In genomic region chr18:48090021-48090420, GRCh38 we compare ENCODE assay signal across 36 cellular contexts.
"Had no signal": no experiment of that assay in that cellular context is flagged by ENCODE, and none has a peak within 500 bp of the region (broad histone marks: within the 10 kb centered on the region; RNA-seq: fewer than 3 reads in every experiment).

No MANE protein-coding gene starts in this region.

- H3K27ac Mint-ChIP-seq: activated B cell treated with CpG ODN at 0.5 μM for 24 hours; activated CD4-positive, alpha-beta memory T cell treated with anti-CD3 and anti-CD28 coated beads for 36 hours; activated CD8-positive, alpha-beta memory T cell treated with anti-CD3 and anti-CD28 coated beads, Interleukin-2, amount 10 ng/mL, durations not matched to agents 7 days and 5 days; activated CD8-positive, alpha-beta T cell treated with anti-CD3 and anti-CD28 coated beads, Interleukin-2, amount 10 ng/mL, durations not matched to agents 7 days and 5 days; activated naive CD4-positive, alpha-beta T cell treated with anti-CD3 and anti-CD28 coated beads for 36 hours; activated naive CD4-positive, alpha-beta T cell treated with anti-CD3 and anti-CD28 coated beads, Interleukin-2, amount 50 U/mL, for 24 hours; activated naive CD8-positive, alpha-beta T cell treated with anti-CD3 and anti-CD28 coated beads for 36 hours; activated naive CD8-positive, alpha-beta T cell treated with anti-CD3 and anti-CD28 coated beads, Interleukin-2, amount 50 U/mL, for 24 hours; activated T-helper 1 cell treated with anti-CD3 and anti-CD28 coated beads, Interleukin-12 subunit alpha, Interleukin-12 subunit beta, Interleukin-2, Interleukin-4 antibody, amounts not matched to agents 30 ng/mL and 10 ng/mL and 1 ng/mL, durations not matched to agents 14 hours and 24 hours and 36 hours; activated T-helper 2 cell treated with anti-CD3 and anti-CD28 coated beads, Interferon-gamma antibody, Interleukin-2, Interleukin-4, amounts not matched to agents 10 μg/mL and 5 μg/mL and 100 μg/mL, durations not matched to agents 14 hours and 24 hours and 36 hours; brain; dendritic cell treated with granulocyte-macrophage colony-stimulating factor and Interleukin-4, amounts not matched to agents 40 ng/mL and 50 ng/mL, for 4 days; endodermal cell; T-helper 17 cell; T-helper 2 cell treated with Interferon-gamma antibody and Interleukin-4, amounts not matched to agents 5 μg/mL and 100 μg/mL, for 36 hours had no signal

- ATAC-seq: activated CD4-positive, CD25-positive, alpha-beta regulatory T cell treated with anti-CD3 and anti-CD28 coated beads, Interleukin-2, amount 50 U/mL, for 24 hours; activated CD8-positive, alpha-beta memory T cell treated with anti-CD3 and anti-CD28 coated beads, Interleukin-2, amount 10 ng/mL, durations not matched to agents 7 days and 5 days; activated CD8-positive, alpha-beta T cell treated with anti-CD3 and anti-CD28 coated beads, Interleukin-2, amount 10 ng/mL, durations not matched to agents 7 days and 5 days; activated naive CD8-positive, alpha-beta T cell treated with anti-CD3 and anti-CD28 coated beads, Interleukin-2, amount 50 U/mL, for 24 hours; esophagus mucosa; T-helper 17 cell had no signal

- H3K4me1 Mint-ChIP-seq: activated B cell treated with CpG ODN at 0.5 μM for 24 hours; activated CD8-positive, alpha-beta memory T cell treated with anti-CD3 and anti-CD28 coated beads, Interleukin-2, amount 10 ng/mL, durations not matched to agents 7 days and 5 days; activated naive CD4-positive, alpha-beta T cell treated with anti-CD3 and anti-CD28 coated beads, Interleukin-2, amount 50 U/mL, for 24 hours; activated naive CD8-positive, alpha-beta T cell treated with anti-CD3 and anti-CD28 coated beads for 36 hours; activated naive CD8-positive, alpha-beta T cell treated with anti-CD3 and anti-CD28 coated beads, Interleukin-2, amount 50 U/mL, for 24 hours; brain; central memory CD8-positive, alpha-beta T cell had no signal

- DNase-seq: activated B cell treated with CpG ODN at 0.5 μM for 24 hours; activated CD4-positive, alpha-beta memory T cell treated with anti-CD3 and anti-CD28 coated beads for 36 hours; activated CD4-positive, alpha-beta T cell treated with anti-CD3 and anti-CD28 coated beads for 48 hours; activated CD8-positive, alpha-beta memory T cell treated with anti-CD3 and anti-CD28 coated beads, Interleukin-2, amount 10 ng/mL, durations not matched to agents 7 days and 5 days; activated CD8-positive, alpha-beta memory T cell treated with anti-CD3 and anti-CD28 coated beads, Interleukin-2, amount 50 U/mL, for 4 hours; activated CD8-positive, alpha-beta T cell treated with anti-CD3 and anti-CD28 coated beads, Interleukin-2, amount 10 ng/mL, durations not matched to agents 7 days and 5 days; activated effector memory CD4-positive, alpha-beta T cell treated with anti-CD3 and anti-CD28 coated beads, Interleukin-2, amount 50 U/mL, for 16 hours; activated naive CD4-positive, alpha-beta T cell treated with anti-CD3 and anti-CD28 coated beads for 36 hours; activated naive CD8-positive, alpha-beta T cell treated with anti-CD3 and anti-CD28 coated beads for 36 hours; activated naive CD8-positive, alpha-beta T cell treated with anti-CD3 and anti-CD28 coated beads, Interleukin-2, amount 50 U/mL, for 24 hours; activated T-cell treated with anti-CD3 and anti-CD28 coated beads, Interleukin-2, amount 50 U/mL, for 1 hour; activated T-cell treated with anti-CD3 and anti-CD28 coated beads, Interleukin-2, amount 50 U/mL, for 48 hours; adrenal gland; amygdala; aorta; dorsolateral prefrontal cortex; effector memory CD4-positive, alpha-beta T cell; endodermal cell; foreskin fibroblast; head of caudate nucleus; T-helper 1 cell; T-helper 17 cell; T1000; WERI-Rb-1 had no signal

- H3K4me3 ChIP-seq: adrenal gland, breast epithelium, coronary artery, dorsolateral prefrontal cortex had no signal

- H3K36me3 ChIP-seq: adrenal gland, breast epithelium, WERI-Rb-1 had no signal

- H3K27me3 ChIP-seq: adrenal gland, breast epithelium, dorsolateral prefrontal cortex had no signal

- FAIRE-seq: frontal cortex had no signal

- H3K36me3 Mint-ChIP-seq: activated CD4-positive, alpha-beta memory T cell treated with anti-CD3 and anti-CD28 coated beads for 36 hours; activated CD8-positive, alpha-beta memory T cell treated with anti-CD3 and anti-CD28 coated beads, Interleukin-2, amount 10 ng/mL, durations not matched to agents 7 days and 5 days; activated naive CD4-positive, alpha-beta T cell treated with anti-CD3 and anti-CD28 coated beads, Interleukin-2, amount 50 U/mL, for 24 hours; activated naive CD8-positive, alpha-beta T cell treated with anti-CD3 and anti-CD28 coated beads for 36 hours; brain had no signal

- H3K27ac ChIP-seq: adrenal gland, breast epithelium, coronary artery, dorsolateral prefrontal cortex, WERI-Rb-1 had no signal

- H3K27me3 Mint-ChIP-seq: activated naive CD4-positive, alpha-beta T cell treated with anti-CD3 and anti-CD28 coated beads, Interleukin-2, amount 50 U/mL, for 24 hours; activated naive CD8-positive, alpha-beta T cell treated with anti-CD3 and anti-CD28 coated beads for 36 hours had no signal

- H3K4me1 ChIP-seq: breast epithelium had no signal

- H3K4me3 Mint-ChIP-seq: activated B cell treated with CpG ODN at 0.5 μM for 24 hours; activated CD4-positive, alpha-beta memory T cell treated with anti-CD3 and anti-CD28 coated beads for 36 hours; activated CD8-positive, alpha-beta memory T cell treated with anti-CD3 and anti-CD28 coated beads, Interleukin-2, amount 10 ng/mL, durations not matched to agents 7 days and 5 days; activated CD8-positive, alpha-beta T cell treated with anti-CD3 and anti-CD28 coated beads, Interleukin-2, amount 10 ng/mL, durations not matched to agents 7 days and 5 days; activated naive CD4-positive, alpha-beta T cell treated with anti-CD3 and anti-CD28 coated beads for 36 hours; activated naive CD4-positive, alpha-beta T cell treated with anti-CD3 and anti-CD28 coated beads, Interleukin-2, amount 50 U/mL, for 24 hours; activated naive CD8-positive, alpha-beta T cell treated with anti-CD3 and anti-CD28 coated beads for 36 hours; activated naive CD8-positive, alpha-beta T cell treated with anti-CD3 and anti-CD28 coated beads, Interleukin-2, amount 50 U/mL, for 24 hours; activated T-helper 1 cell treated with anti-CD3 and anti-CD28 coated beads, Interleukin-12 subunit alpha, Interleukin-12 subunit beta, Interleukin-2, Interleukin-4 antibody, amounts not matched to agents 30 ng/mL and 10 ng/mL and 1 ng/mL, durations not matched to agents 14 hours and 24 hours and 36 hours; brain; central memory CD8-positive, alpha-beta T cell; dendritic cell treated with granulocyte-macrophage colony-stimulating factor and Interleukin-4, amounts not matched to agents 40 ng/mL and 50 ng/mL, for 4 days; endodermal cell; T-helper 17 cell; T-helper 2 cell treated with Interferon-gamma antibody and Interleukin-4, amounts not matched to agents 5 μg/mL and 100 μg/mL, for 36 hours had no signal

- H3K9me3 ChIP-seq: adrenal gland, breast epithelium had no signal

- H3K9me3 Mint-ChIP-seq: activated B cell treated with CpG ODN at 0.5 μM for 24 hours; activated CD4-positive, alpha-beta memory T cell treated with anti-CD3 and anti-CD28 coated beads for 36 hours; activated naive CD4-positive, alpha-beta T cell treated with anti-CD3 and anti-CD28 coated beads for 36 hours; activated naive CD4-positive, alpha-beta T cell treated with anti-CD3 and anti-CD28 coated beads, Interleukin-2, amount 50 U/mL, for 24 hours; activated naive CD8-positive, alpha-beta T cell treated with anti-CD3 and anti-CD28 coated beads for 36 hours; activated naive CD8-positive, alpha-beta T cell treated with anti-CD3 and anti-CD28 coated beads, Interleukin-2, amount 50 U/mL, for 24 hours; activated T-helper 1 cell treated with anti-CD3 and anti-CD28 coated beads, Interleukin-12 subunit alpha, Interleukin-12 subunit beta, Interleukin-2, Interleukin-4 antibody, amounts not matched to agents 30 ng/mL and 10 ng/mL and 1 ng/mL, durations not matched to agents 14 hours and 24 hours and 36 hours; activated T-helper 2 cell treated with anti-CD3 and anti-CD28 coated beads, Interferon-gamma antibody, Interleukin-2, Interleukin-4, amounts not matched to agents 10 μg/mL and 5 μg/mL and 100 μg/mL, durations not matched to agents 14 hours and 24 hours and 36 hours; brain; central memory CD8-positive, alpha-beta T cell; dendritic cell treated with granulocyte-macrophage colony-stimulating factor and Interleukin-4, amounts not matched to agents 40 ng/mL and 50 ng/mL, for 4 days; endodermal cell; T-helper 2 cell treated with Interferon-gamma antibody and Interleukin-4, amounts not matched to agents 5 μg/mL and 100 μg/mL, for 36 hours had no signal
